Comparison of ENCODE assay signal across 17 cellular contexts in genomic region chr17:57971572-57971971, GRCh38. TPM values are rescaled to one million over a fixed set of nuclear protein-coding genes. Genes with fewer than 3 reads are reported as not detected.
"Had no signal": no experiment of that assay in that cellular context is flagged by ENCODE, and none has a peak within 500 bp of the region (broad histone marks: within the 10 kb centered on the region; RNA-seq: fewer than 3 reads in every experiment).

No MANE protein-coding gene starts in this region.

- H3K27ac Mint-ChIP-seq: activated CD4-positive, alpha-beta memory T cell treated with anti-CD3 and anti-CD28 coated beads for 36 hours; activated naive CD8-positive, alpha-beta T cell treated with anti-CD3 and anti-CD28 coated beads for 36 hours; T-helper 1 cell treated with Interleukin-12 subunit alpha and Interleukin-12 subunit beta and Interleukin-4 antibody, amounts not matched to agents 30 μg/mL and 1 μg/mL, for 36 hours had no signal

- H3K9me3 Mint-ChIP-seq: activated CD4-positive, alpha-beta memory T cell treated with anti-CD3 and anti-CD28 coated beads for 36 hours; activated naive CD8-positive, alpha-beta T cell treated with anti-CD3 and anti-CD28 coated beads for 36 hours; activated T-cell treated with anti-CD3 and anti-CD28 coated beads, Interleukin-2, amount 50 U/mL, for 72 hours; naive thymus-derived CD8-positive, alpha-beta T cell; T-helper 1 cell treated with Interleukin-12 subunit alpha and Interleukin-12 subunit beta and Interleukin-4 antibody, amounts not matched to agents 30 μg/mL and 1 μg/mL, for 36 hours had no signal

- H3K4me3 Mint-ChIP-seq: activated CD4-positive, alpha-beta memory T cell treated with anti-CD3 and anti-CD28 coated beads for 36 hours; activated naive CD8-positive, alpha-beta T cell treated with anti-CD3 and anti-CD28 coated beads for 36 hours; activated T-cell treated with anti-CD3 and anti-CD28 coated beads, Interleukin-2, amount 50 U/mL, for 72 hours; naive thymus-derived CD8-positive, alpha-beta T cell; T-helper 1 cell treated with Interleukin-12 subunit alpha and Interleukin-12 subunit beta and Interleukin-4 antibody, amounts not matched to agents 30 μg/mL and 1 μg/mL, for 36 hours had no signal

- H3K27me3 ChIP-seq: gastroesophageal sphincter, testis had no signal

- ATAC-seq: activated T-cell treated with anti-CD3 and anti-CD28 coated beads, Interleukin-2, amount 50 U/mL, for 72 hours; gastroesophageal sphincter; naive thymus-derived CD8-positive, alpha-beta T cell; stimulated activated naive CD8-positive, alpha-beta T cell treated with anti-CD3 and anti-CD28 coated beads, Interleukin-15, Interleukin-2, amounts not matched to agents 100 U/mL and 50 U/mL, for 24 hours had no signal

- DNase-seq: activated CD4-positive, alpha-beta memory T cell treated with anti-CD3 and anti-CD28 coated beads for 36 hours; activated CD4-positive, CD25-positive, alpha-beta regulatory T cell treated with anti-CD3 and anti-CD28 coated beads, Interleukin-2, amount 50 U/mL, for 72 hours; activated CD8-positive, alpha-beta memory T cell treated with anti-CD3 and anti-CD28 coated beads, Interleukin-2, amount 50 U/mL, for 4 hours; activated gamma-delta T cell treated with Interleukin-2 at 50 U/mL for 16 hours; activated naive CD8-positive, alpha-beta T cell treated with anti-CD3 and anti-CD28 coated beads for 36 hours; activated T-cell treated with anti-CD3 and anti-CD28 coated beads, Interleukin-2, amount 50 U/mL, for 72 hours; anterior cingulate cortex; mucosa of descending colon; naive thymus-derived CD8-positive, alpha-beta T cell; nucleus accumbens; stimulated activated CD4-positive, alpha-beta T cell treated with anti-CD3 and anti-CD28 coated beads, Interleukin-4, amount 100 ng/mL, for 1 hour; stimulated activated CD8-positive, alpha-beta memory T cell treated with anti-CD3 and anti-CD28 coated beads, Interleukin-4, amount 100 ng/mL, for 48 hours; stimulated activated naive CD8-positive, alpha-beta T cell treated with anti-CD3 and anti-CD28 coated beads, Interleukin-15, Interleukin-2, amounts not matched to agents 100 U/mL and 50 U/mL, for 24 hours; testis had no signal

- H3K9me3 ChIP-seq: gastroesophageal sphincter, mucosa of descending colon, testis had no signal

- H3K4me3 ChIP-seq: gastroesophageal sphincter, mucosa of descending colon, SK-N-MC, testis had no signal

- H3K4me1 ChIP-seq: testis had no signal

- H3K27me3 Mint-ChIP-seq: activated CD4-positive, alpha-beta memory T cell treated with anti-CD3 and anti-CD28 coated beads for 36 hours; activated naive CD8-positive, alpha-beta T cell treated with anti-CD3 and anti-CD28 coated beads for 36 hours; naive thymus-derived CD8-positive, alpha-beta T cell had no signal

- H3K27ac ChIP-seq: SK-N-MC, testis had no signal

RNA-seq across cellular contexts. Expression of gene CUEDC1, which starts 16.4 kb away (rescaled TPM):
- polyA plus RNA-seq: naive thymus-derived CD8-positive, alpha-beta T cell had no signal
